In the genomic region with DNA sequence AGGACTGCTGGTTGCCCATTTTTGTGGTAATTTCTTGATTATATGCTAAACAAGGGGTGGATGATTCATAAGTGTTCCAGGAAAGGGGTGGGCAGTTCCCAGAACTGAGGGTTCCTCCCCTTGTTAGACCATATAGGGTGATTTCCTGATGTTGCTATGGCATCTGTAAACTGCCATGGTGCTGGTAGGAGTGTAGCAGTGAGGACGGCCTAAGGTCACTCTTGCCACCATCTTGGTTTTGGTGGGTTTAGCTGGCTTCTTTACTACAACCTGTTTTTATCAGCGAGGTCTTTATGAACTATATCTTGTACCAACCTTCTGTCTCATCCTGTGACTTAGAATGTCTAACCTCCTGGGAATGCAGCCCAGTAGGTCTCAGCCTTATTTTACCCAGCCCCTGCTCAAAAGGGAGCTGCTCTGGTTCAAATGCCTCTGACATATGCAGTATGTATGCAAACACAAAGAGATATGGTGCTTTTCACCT, we compare ENCODE assay signal across 14 cellular contexts. TPM values are rescaled to one million over a fixed set of nuclear protein-coding genes. Genes with fewer than 3 reads are reported as not detected.
DNase-seq lines count a peak whose midpoint lies in the region; ATAC-seq, FAIRE-seq and TF ChIP-seq lines count a peak whose summit lies in the region.
"Had no signal": no experiment of that assay in that cellular context is flagged by ENCODE, and none has a peak within 500 bp of the region (broad histone marks: within the 10 kb centered on the region; RNA-seq: fewer than 3 reads in every experiment).

No MANE protein-coding gene starts in this region.

- no peak overlapping the region for H3K27ac ChIP-seq in CD8-positive, alpha-beta T cell (ENCODE audit: low read depth, low read length)
- H3K27ac ChIP-seq: psoas muscle, WERI-Rb-1 had no signal

- TF ChIP-seq CTCF in bronchial epithelial cell (IDR thresholded peaks at IDR 0.05; ENCODE audit: insufficient read depth, low read length, severe bottlenecking), result no peak
- no peak for TF ChIP-seq CTCF in CD8-positive, alpha-beta T cell (IDR thresholded peaks at IDR 0.05)

- H3K9me3 Mint-ChIP-seq in T-helper 2 cell treated with Interferon-gamma antibody and Interleukin-4, amounts not matched to agents 5 μg/mL and 100 μg/mL, for 36 hours, result no peaks in the 10 kb centered on the region
- H3K9me3 Mint-ChIP-seq in CD8-positive, alpha-beta T cell, result no peaks in the 10 kb centered on the region
- H3K9me3 Mint-ChIP-seq: CD4-positive, alpha-beta T cell; dendritic cell treated with granulocyte-macrophage colony-stimulating factor and Interleukin-4, amounts not matched to agents 40 ng/mL and 50 ng/mL, for 4 days had no signal

- DNase-seq in GM12892 (ENCODE audit: insufficient read length) (no peak), bronchial epithelial cell (ENCODE audit: low read depth) (peak; percentile 33), AG08395 (ENCODE audit: low spot score) (no peak), DMS153 treated with DMSO at 0.1 percent for 48 hours (lab: John Stamatoyannopoulos, UW; ENCODE audit: unreplicated experiment) (no peak), NCI-H2196 treated with DMSO at 0.1 percent for 48 hours (lab: John Stamatoyannopoulos, UW; ENCODE audit: unreplicated experiment) (no peak)
- peak; percentile 20 for DNase-seq in T-helper 2 cell treated with Interferon-gamma antibody and Interleukin-4, amounts not matched to agents 5 μg/mL and 100 μg/mL, for 36 hours (ENCODE audit: low spot score)
- DNase-seq in stimulated activated CD4-positive, alpha-beta T cell treated with anti-CD3 and anti-CD28 coated beads, Interleukin-12 subunit alpha, Interleukin-12 subunit beta, amount 100 ng/mL, for 48 hours (ENCODE audit: low read depth in 2 of 3, low spot score in 1 of 3), result peak; percentile 26 to 39 (median 27)
- DNase-seq in CD8-positive, alpha-beta T cell, result no peak
- DNase-seq: CD4-positive, alpha-beta T cell; NCI-H187 treated with DMSO at 0.1 percent for 48 hours; psoas muscle; WERI-Rb-1 had no signal

- H3K4me3 ChIP-seq in bronchial epithelial cell (ENCODE audit: low read depth, low read length), result no peak overlapping the region
- H3K4me3 ChIP-seq in CD8-positive, alpha-beta T cell (ENCODE audit: low read depth, low read length), result no peak overlapping the region
- H3K4me3 ChIP-seq: psoas muscle had no signal

- POLR2A ChIA-PET in CD8-positive, alpha-beta T cell (lab: Charles Lee), result no interaction called here

- H3K27me3 Mint-ChIP-seq in T-helper 2 cell treated with Interferon-gamma antibody and Interleukin-4, amounts not matched to agents 5 μg/mL and 100 μg/mL, for 36 hours (ENCODE audit: low read depth), result no peaks in the 10 kb centered on the region
- H3K27me3 Mint-ChIP-seq in CD8-positive, alpha-beta T cell (ENCODE audit: low read depth), result peaks cover 11% of the 10 kb centered on the region
- H3K27me3 Mint-ChIP-seq: dendritic cell treated with granulocyte-macrophage colony-stimulating factor and Interleukin-4, amounts not matched to agents 40 ng/mL and 50 ng/mL, for 4 days had no signal

- ATAC-seq in CD8-positive, alpha-beta T cell, result no peak
- ATAC-seq: psoas muscle had no signal

- no peaks in the 10 kb centered on the region for H3K36me3 Mint-ChIP-seq in T-helper 2 cell treated with Interferon-gamma antibody and Interleukin-4, amounts not matched to agents 5 μg/mL and 100 μg/mL, for 36 hours (ENCODE audit: low read depth)
- no peaks in the 10 kb centered on the region for H3K36me3 Mint-ChIP-seq in CD8-positive, alpha-beta T cell
- H3K36me3 Mint-ChIP-seq: activated naive CD8-positive, alpha-beta T cell had no signal

- no peak for TF ChIP-seq POLR2A in GM12892 (IDR thresholded peaks at IDR 0.05; ENCODE audit: low read depth, low read length)

- H3K27me3 ChIP-seq in bronchial epithelial cell (ENCODE audit: control insufficient read depth, insufficient read depth, low read length), result no peaks in the 10 kb centered on the region
- no peaks in the 10 kb centered on the region for H3K27me3 ChIP-seq in CD8-positive, alpha-beta T cell (ENCODE audit: insufficient read depth, low read length)

- no peak overlapping the region for H3K4me3 Mint-ChIP-seq in T-helper 2 cell treated with Interferon-gamma antibody and Interleukin-4, amounts not matched to agents 5 μg/mL and 100 μg/mL, for 36 hours
- no peak overlapping the region for H3K4me3 Mint-ChIP-seq in CD8-positive, alpha-beta T cell
- H3K4me3 Mint-ChIP-seq: activated naive CD8-positive, alpha-beta T cell; CD4-positive, alpha-beta T cell; dendritic cell treated with granulocyte-macrophage colony-stimulating factor and Interleukin-4, amounts not matched to agents 40 ng/mL and 50 ng/mL, for 4 days had no signal

- no peak overlapping the region for H3K27ac Mint-ChIP-seq in T-helper 2 cell treated with Interferon-gamma antibody and Interleukin-4, amounts not matched to agents 5 μg/mL and 100 μg/mL, for 36 hours
- no peak overlapping the region for H3K27ac Mint-ChIP-seq in CD8-positive, alpha-beta T cell
- H3K27ac Mint-ChIP-seq: activated naive CD8-positive, alpha-beta T cell; CD4-positive, alpha-beta T cell; dendritic cell treated with granulocyte-macrophage colony-stimulating factor and Interleukin-4, amounts not matched to agents 40 ng/mL and 50 ng/mL, for 4 days had no signal

- CTCF ChIA-PET in CD8-positive, alpha-beta T cell (lab: Charles Lee), result no interaction called here

- no peaks in the 10 kb centered on the region for H3K9me3 ChIP-seq in CD8-positive, alpha-beta T cell (ENCODE audit: low read length)
- H3K9me3 ChIP-seq: psoas muscle had no signal

- no peaks in the 10 kb centered on the region for H3K4me1 Mint-ChIP-seq in T-helper 2 cell treated with Interferon-gamma antibody and Interleukin-4, amounts not matched to agents 5 μg/mL and 100 μg/mL, for 36 hours (ENCODE audit: low read depth)
- H3K4me1 Mint-ChIP-seq in CD8-positive, alpha-beta T cell (ENCODE audit: low read depth), result no peaks in the 10 kb centered on the region

- FAIRE-seq in GM12892 (lab: Jason Lieb, UNC), result peak; percentile 30
- no peak for FAIRE-seq in bronchial epithelial cell (lab: Jason Lieb, UNC)

- intact Hi-C loops in CD8-positive, alpha-beta T cell (cut with DNase I, micrococcal nuclease), result no loop called here

- no peaks in the 10 kb centered on the region for H3K36me3 ChIP-seq in bronchial epithelial cell (ENCODE audit: control insufficient read depth, insufficient read depth, low read length)
- no peaks in the 10 kb centered on the region for H3K36me3 ChIP-seq in CD8-positive, alpha-beta T cell (ENCODE audit: insufficient read depth, low read length)
- H3K36me3 ChIP-seq: WERI-Rb-1 had no signal

- no peaks in the 10 kb centered on the region for H3K4me1 ChIP-seq in CD8-positive, alpha-beta T cell (ENCODE audit: insufficient read depth, low read length)
- H3K4me1 ChIP-seq: psoas muscle had no signal

RNA-seq across cellular contexts. Expression of a gene that starts 46.2 kb away (rescaled TPM):
- 23.7 TPM for polyA plus RNA-seq in GM12892 (2012; ENCODE audit: missing spikeins)
- 25.3 and 26.6 TPM in 2 replicates for total RNA-seq in bronchial epithelial cell
- total RNA-seq in CD8-positive, alpha-beta T cell, result 10 to 100 TPM; 41.3 to 45.5 TPM

Comparison
In these comparisons a context has a peak if more than half of its experiments do, and no peak if none do; other contexts are left out.
1. DNase-seq: peak in T-helper 2 cell treated with Interferon-gamma antibody and Interleukin-4, amounts not matched to agents 5 μg/mL and 100 μg/mL, for 36 hours (single experiment), bronchial epithelial cell (single experiment) and stimulated activated CD4-positive, alpha-beta T cell treated with anti-CD3 and anti-CD28 coated beads, Interleukin-12 subunit alpha, Interleukin-12 subunit beta, amount 100 ng/mL, for 48 hours (3 of 3); none in GM12892 (single experiment), AG08395 (single experiment), CD8-positive, alpha-beta T cell (0 of 7), DMS153 treated with DMSO at 0.1 percent for 48 hours (single experiment) and NCI-H2196 treated with DMSO at 0.1 percent for 48 hours (single experiment).